8 cellular contexts compared by ENCODE assay signal in the genomic region with DNA sequence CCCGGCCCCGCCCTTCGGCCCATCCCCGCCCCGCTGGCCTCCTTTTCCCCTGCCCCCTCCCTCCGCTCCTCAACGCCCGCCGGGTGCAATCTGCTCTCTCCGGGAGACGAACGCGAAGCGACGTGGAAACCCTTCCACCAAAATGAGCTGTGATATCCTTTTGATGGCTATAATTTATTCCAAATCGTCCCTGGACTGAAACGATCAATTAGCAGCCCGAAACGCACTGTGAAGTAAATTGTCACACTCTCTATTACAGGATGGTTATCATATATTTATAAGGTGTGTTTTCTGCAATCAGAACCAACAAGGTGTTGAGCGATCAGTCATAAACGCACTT.
DNase-seq lines count a peak whose midpoint lies in the region; ATAC-seq and TF ChIP-seq lines count a peak whose summit lies in the region.

No MANE protein-coding gene starts in this region.

- H3K4me3 ChIP-seq in BLaER1 treated with 17β-estradiol and CSF1 and Interleukin-3, amounts not matched to agents 10 nM and 100 nM: peak overlapping the region; percentile 76 to 89 (median 80); a peak in 19 of 20 replicates
- H3K4me3 ChIP-seq in HL-60 (replicated peaks; ENCODE audit: insufficient read depth, low read length) (peak overlapping the region; percentile 58), choroid plexus epithelial cell (ENCODE audit: low read depth, low read length) (peak overlapping the region; percentile 53)

- no peaks in the 10 kb centered on the region for H4K20me1 ChIP-seq in BLaER1 treated with 17β-estradiol and CSF1 and Interleukin-3, amounts not matched to agents 10 nM and 100 nM

- no peaks in the 10 kb centered on the region for H3K9me3 ChIP-seq in BLaER1 treated with 17β-estradiol and CSF1 and Interleukin-3, amounts not matched to agents 10 nM and 100 nM (replicated peaks in 1 of 11)

- peak overlapping the region in 7 of 11 experiments; percentile 38 to 84 (median 54); a peak in 8 of 22 replicates for H3K9ac ChIP-seq in BLaER1 treated with 17β-estradiol and CSF1 and Interleukin-3, amounts not matched to agents 10 nM and 100 nM

- H3K27me3 ChIP-seq in BLaER1 treated with 17β-estradiol and CSF1 and Interleukin-3, amounts not matched to agents 10 nM and 100 nM: no peaks in the 10 kb centered on the region
- H3K27me3 ChIP-seq in HL-60 (ENCODE audit: insufficient read depth, poor library complexity, severe bottlenecking): peaks cover 14% of the 10 kb centered on the region
- H3K27me3 ChIP-seq in foreskin keratinocyte: peaks cover 68% of the 10 kb centered on the region

- peaks cover 31 to 43% of the 10 kb centered on the region in 2 donors for H3K27me3 Mint-ChIP-seq in natural killer cell treated with Interleukin-12 subunit alpha and Interleukin-12 subunit beta and Interleukin-15 and Interleukin-18, amount 100 ng/mL, for 72 hours

- H3K4me3 Mint-ChIP-seq in natural killer cell treated with Interleukin-12 subunit alpha and Interleukin-12 subunit beta and Interleukin-15 and Interleukin-18, amount 100 ng/mL, for 72 hours: peak overlapping the region; percentile 79

- H3K36me3 ChIP-seq in BLaER1 treated with 17β-estradiol and CSF1 and Interleukin-3, amounts not matched to agents 10 nM and 100 nM: no peaks in the 10 kb centered on the region

- H3K27ac ChIP-seq in BLaER1 treated with 17β-estradiol and CSF1 and Interleukin-3, amounts not matched to agents 10 nM and 100 nM: no peak overlapping the region
- H3K27ac ChIP-seq in HL-60 (replicated peaks): no peak overlapping the region
- H3K27ac ChIP-seq in foreskin keratinocyte: no peak overlapping the region

- peaks cover 5 to 10% of the 10 kb centered on the region in 2 donors for H3K4me1 Mint-ChIP-seq in natural killer cell treated with Interleukin-12 subunit alpha and Interleukin-12 subunit beta and Interleukin-15 and Interleukin-18, amount 100 ng/mL, for 72 hours (ENCODE audit: low read depth in 2 of 2)

- DNase-seq in HL-60 (ENCODE audit: low read depth in 1 of 2, low spot score in 1 of 2) (no peak), choroid plexus epithelial cell (ENCODE audit: low read depth) (no peak), foreskin melanocyte (no peak), H4 (ENCODE audit: low spot score) (no peak), foreskin keratinocyte (no peak)
- DNase-seq in natural killer cell treated with Interleukin-12 subunit alpha and Interleukin-12 subunit beta and Interleukin-15 and Interleukin-18, amount 100 ng/mL, for 72 hours (ENCODE audit: low spot score): no peak

- no peak for ATAC-seq in natural killer cell treated with Interleukin-12 subunit alpha and Interleukin-12 subunit beta and Interleukin-15 and Interleukin-18, amount 100 ng/mL, for 72 hours
- ATAC-seq in foreskin keratinocyte (no peak), HG03571 (IDR thresholded peaks at IDR 0.05; ENCODE audit: unreplicated experiment) (no peak)

- H3K36me3 Mint-ChIP-seq in natural killer cell treated with Interleukin-12 subunit alpha and Interleukin-12 subunit beta and Interleukin-15 and Interleukin-18, amount 100 ng/mL, for 72 hours: no peaks in the 10 kb centered on the region

- TF ChIP-seq CTCF in HL-60 (IDR thresholded peaks at IDR 0.05; ENCODE audit: insufficient read depth, low read length) (no peak), choroid plexus epithelial cell (conservative IDR thresholded peaks at IDR 0.05; ENCODE audit: low read depth, low read length) (no peak), foreskin keratinocyte (conservative IDR thresholded peaks at IDR 0.05) (no peak)

- H3K4me2 ChIP-seq in BLaER1 treated with 17β-estradiol and CSF1 and Interleukin-3, amounts not matched to agents 10 nM and 100 nM: peak overlapping the region; percentile 76 to 97 (median 95)

- H3K27ac Mint-ChIP-seq in natural killer cell treated with Interleukin-12 subunit alpha and Interleukin-12 subunit beta and Interleukin-15 and Interleukin-18, amount 100 ng/mL, for 72 hours: no peak overlapping the region

- no peaks in the 10 kb centered on the region for H3K9me3 Mint-ChIP-seq in natural killer cell treated with Interleukin-12 subunit alpha and Interleukin-12 subunit beta and Interleukin-15 and Interleukin-18, amount 100 ng/mL, for 72 hours

- H3K4me1 ChIP-seq in BLaER1 treated with 17β-estradiol and CSF1 and Interleukin-3, amounts not matched to agents 10 nM and 100 nM: peaks cover 0 to 12% (median 4%) of the 10 kb centered on the region in 10 experiments; a peak in 8 of 20 replicates
- H3K4me1 ChIP-seq in foreskin keratinocyte: no peaks in the 10 kb centered on the region
